5 cellular contexts compared by ENCODE assay signal in genomic region chr6:169262602-169263001, GRCh38. TPM values are rescaled to one million over a fixed set of nuclear protein-coding genes. Genes with fewer than 3 reads are reported as not detected.
"Had no signal": no experiment of that assay in that cellular context is flagged by ENCODE, and none has a peak within 500 bp of the region (broad histone marks: within the 10 kb centered on the region; RNA-seq: fewer than 3 reads in every experiment).

No MANE protein-coding gene starts in this region.

RNA-seq across cellular contexts. Expression of gene THBS2, which starts 9.0 kb away (rescaled TPM):
- total RNA-seq: naive thymus-derived CD4-positive, alpha-beta T cell; naive thymus-derived CD8-positive, alpha-beta T cell; natural killer cell; natural killer cell treated with Interleukin-12 subunit alpha and Interleukin-12 subunit beta and Interleukin-15 and Interleukin-18, amount 100 ng/mL, for 72 hours; progenitor cell of endocrine pancreas had no signal
